ENCODE assay signal across 8 cellular contexts in genomic region chr1:151281225-151281968, GRCh38. TPM values are rescaled to one million over a fixed set of nuclear protein-coding genes. Genes with fewer than 3 reads are reported as not detected.
DNase-seq lines count a peak whose midpoint lies in the region; ATAC-seq and TF ChIP-seq lines count a peak whose summit lies in the region.

No MANE protein-coding gene starts in this region.

- ATAC-seq in GM19328 (IDR thresholded peaks at IDR 0.05; ENCODE audit: unreplicated experiment) (peak; percentile 34), HG03520 (IDR thresholded peaks at IDR 0.05; ENCODE audit: unreplicated experiment) (peak; percentile 22), left lobe of liver (peak; percentile 76)

- POLR2A ChIA-PET in BJ (lab: Charles Lee): interaction anchor here (0.5 to 1.0 kb wide), 3 partner anchors 27 to 220 kb away, joined by 4 to 15 read pairs (median 5); partner anchors contain the start of genes PI4KB and PSMD4

- DNase-seq in BJ (ENCODE audit: low read depth) (peak; percentile 88), NCI-H69 (lab: John Stamatoyannopoulos, UW) (peak; percentile 99), dedifferentiated amniotic fluid mesenchymal stem cell (ENCODE audit: extremely low spot score) (peak; percentile 91), left lobe of liver (ENCODE audit: low spot score) (peak; percentile 96)
- DNase-seq in activated CD4-positive, alpha-beta T cell treated with anti-CD3 and anti-CD28 coated beads, Interleukin-2, amount 50 U/mL, for 1 hour: peak; percentile 94
- peak; percentile 96 to 98 for DNase-seq in stimulated activated CD4-positive, alpha-beta T cell treated with anti-CD3 and anti-CD28 coated beads, Interleukin-2, amount 100 ng/mL, for 24 hours

- CTCF ChIA-PET in BJ (lab: Yijun Ruan, JAX): interaction anchor here (0.7 to 2.2 kb wide), 5 partner anchors 15 to 87 kb away, joined by 4 to 8 read pairs (median 4); no protein-coding TSS in a partner anchor

- peak; percentile 19; the same call in 1 of the 2 replicates for TF ChIP-seq CTCF in BJ (IDR thresholded peaks at IDR 0.05; ENCODE audit: insufficient read depth, low read depth, low read length)

- H3K4me3 ChIP-seq in BJ (ENCODE audit: low read depth, low read length): peak overlapping the region; percentile 73

- H3K36me3 ChIP-seq in BJ (ENCODE audit: control insufficient read depth, insufficient read depth, low read length): peaks cover 3% of the 10 kb centered on the region

- H3K27me3 ChIP-seq in BJ (ENCODE audit: control insufficient read depth, insufficient read depth, low read length): no peaks in the 10 kb centered on the region

RNA-seq across cellular contexts. Expression of gene ZNF687, which starts 0.7 kb away (rescaled TPM):
- polyA plus RNA-seq in BJ (2011; rRNA removed): 12.5 and 19.8 TPM in 2 replicates
- 31.4 and 41.8 TPM in 2 replicates for polyA minus RNA-seq in BJ (2011; rRNA and poly(A)+ RNA removed)
- 13.6 TPM for total RNA-seq in left lobe of liver

RNA-seq across cellular contexts. Expression of gene PSMD4, which starts 26.9 kb away (rescaled TPM):
- 199 and 255 TPM in 2 replicates for polyA plus RNA-seq in BJ (2011; rRNA removed)
- 111 and 153 TPM in 2 replicates for polyA minus RNA-seq in BJ (2011; rRNA and poly(A)+ RNA removed)
- total RNA-seq in left lobe of liver: 80.6 TPM

RNA-seq across cellular contexts. Expression of gene PI4KB, which starts 45.8 kb away (rescaled TPM):
- polyA plus RNA-seq in BJ (2011; rRNA removed): 71.5 and 98.2 TPM in 2 replicates
- polyA minus RNA-seq in BJ (2011; rRNA and poly(A)+ RNA removed): 82.1 and 133 TPM in 2 replicates
- total RNA-seq in left lobe of liver: 21.2 TPM

Comparison
In these comparisons a context has a peak if more than half of its experiments do, and no peak if none do; other contexts are left out.
1. Peak in every context shown above with its lines: DNase-seq, ATAC-seq and H3K4me3 ChIP-seq.
2. ATAC-seq: peak in every context shown above with its lines; median percentile 76 in left lobe of liver; 34 in GM19328; 22 in HG03520.